9 cellular contexts compared by ENCODE assay signal in the genomic region with DNA sequence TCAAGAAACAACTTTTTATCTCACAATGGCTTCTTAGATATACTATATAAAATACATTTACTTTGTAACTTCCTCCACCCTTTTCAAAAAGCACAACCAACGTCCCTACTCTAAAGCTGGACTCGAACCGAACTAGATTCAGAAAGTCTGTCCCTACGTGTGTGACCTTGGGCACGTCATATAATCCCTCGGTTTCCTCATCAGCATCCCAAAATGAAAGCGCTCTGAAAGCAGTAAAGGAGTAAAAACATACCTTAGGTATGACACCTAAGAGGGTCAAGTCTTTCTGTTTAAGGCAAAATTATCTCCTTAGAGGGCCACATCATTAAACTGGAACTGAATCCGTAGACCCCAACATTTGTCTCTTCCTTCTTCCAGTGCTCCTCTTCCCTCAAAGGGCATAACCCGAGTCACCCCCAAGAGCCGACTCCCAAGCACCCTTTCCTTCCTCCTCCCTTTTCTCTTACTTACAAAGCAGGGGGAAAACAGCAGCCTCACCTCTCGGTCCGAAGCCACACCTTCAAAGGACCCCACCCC. TPM values are rescaled to one million over a fixed set of nuclear protein-coding genes. Genes with fewer than 3 reads are reported as not detected.
DNase-seq lines count a peak whose midpoint lies in the region; ATAC-seq and TF ChIP-seq lines count a peak whose summit lies in the region.
"Had no signal": no experiment of that assay in that cellular context is flagged by ENCODE, and none has a peak within 500 bp of the region (broad histone marks: within the 10 kb centered on the region; RNA-seq: fewer than 3 reads in every experiment).

No MANE protein-coding gene starts in this region.

- TF ChIP-seq CTCF in psoas muscle (IDR thresholded peaks at IDR 0.05) (no peak), nephron progenitor cell (IDR thresholded peaks at IDR 0.05) (no peak)

- DNase-seq in NT2/D1 (ENCODE audit: low read depth, low spot score): no peak
- DNase-seq in epithelial cell of prostate (ENCODE audit: low read depth, low spot score): no peak
- DNase-seq in psoas muscle: no peak
- no peak for DNase-seq in AG08395 (ENCODE audit: low spot score)
- DNase-seq in nephron progenitor cell: no peak
- DNase-seq in COR-L47 (lab: John Stamatoyannopoulos, UW): no peak

- H3K4me3 Mint-ChIP-seq in nephron progenitor cell: no peak overlapping the region
- H3K4me3 Mint-ChIP-seq: effector memory CD8-positive, alpha-beta T cell had no signal

- H3K36me3 ChIP-seq in NT2/D1 (ENCODE audit: insufficient read depth, insufficient read length, low read length) (peaks cover 12% of the 10 kb centered on the region), psoas muscle (ENCODE audit: insufficient read depth in 1 of 2, low read depth in 1 of 2) (no peaks in the 10 kb centered on the region)

- H3K27me3 Mint-ChIP-seq in nephron progenitor cell (ENCODE audit: low read depth, poor library complexity): peaks cover 12% of the 10 kb centered on the region
- H3K27me3 Mint-ChIP-seq: effector memory CD8-positive, alpha-beta T cell had no signal

- H3K27ac ChIP-seq in epithelial cell of prostate (peak overlapping the region; percentile 96), psoas muscle (peak overlapping the region; percentile 90)

- no peak overlapping the region for H3K27ac Mint-ChIP-seq in nephron progenitor cell
- H3K27ac Mint-ChIP-seq: effector memory CD8-positive, alpha-beta T cell had no signal

- H3K9ac ChIP-seq in NT2/D1 (ENCODE audit: insufficient read length, low read depth): peak overlapping the region; percentile 98

- ATAC-seq in psoas muscle: no peak
- no peak for ATAC-seq in HG03565 (IDR thresholded peaks at IDR 0.05; ENCODE audit: unreplicated experiment)

- H3K9me3 Mint-ChIP-seq in nephron progenitor cell: no peaks in the 10 kb centered on the region
- H3K9me3 Mint-ChIP-seq: effector memory CD8-positive, alpha-beta T cell had no signal

- no peaks in the 10 kb centered on the region for H3K36me3 Mint-ChIP-seq in nephron progenitor cell (ENCODE audit: low read depth)

- H3K4me1 Mint-ChIP-seq in nephron progenitor cell: no peaks in the 10 kb centered on the region

- no peaks in the 10 kb centered on the region for H3K4me1 ChIP-seq in NT2/D1 (ENCODE audit: insufficient read depth, insufficient read length)
- peaks cover 24% of the 10 kb centered on the region for H3K4me1 ChIP-seq in psoas muscle

- H3K27me3 ChIP-seq in NT2/D1 (ENCODE audit: insufficient read depth, insufficient read length) (peaks cover 5% of the 10 kb centered on the region), psoas muscle (ENCODE audit: insufficient read depth in 3 of 3, low read length in 2 of 3) (no peaks in the 10 kb centered on the region)

- H3K9me3 ChIP-seq in NT2/D1 (ENCODE audit: insufficient read depth, low read length) (no peaks in the 10 kb centered on the region), psoas muscle (no peaks in the 10 kb centered on the region)

- peak overlapping the region; percentile 92 for H3K4me3 ChIP-seq in GM08714 (ENCODE audit: low read length)
- peak overlapping the region; percentile 93 for H3K4me3 ChIP-seq in NT2/D1 (ENCODE audit: insufficient read length, low read depth)
- H3K4me3 ChIP-seq in psoas muscle: peak overlapping the region; percentile 81

- intact Hi-C loops in psoas muscle (cut with DNase I): loop anchor here in 1 of 2 donors (10.0 kb wide), 1 partner anchor 301 kb away; no protein-coding TSS in a partner anchor

- 1% methylated on average over 12 of the region's 12 CpGs for WGBS in psoas muscle, 3 donors

RNA-seq across cellular contexts. Expression of a gene that starts 0.7 kb away (rescaled TPM):
- 10 to 100 TPM; 16.4 to 24.5 (median 21.3) TPM for total RNA-seq in psoas muscle
- 10 to 100 TPM; 20.8 to 47.9 (median 41.5) TPM for polyA plus RNA-seq in psoas muscle

RNA-seq across cellular contexts. Expression of a gene that starts 1.5 kb away (rescaled TPM):
- 1 to 10 TPM; 1.8 to 3.6 (median 2.6) TPM for total RNA-seq in psoas muscle
- 1 to 10 TPM; 1.8 to 5.0 (median 4.5) TPM for polyA plus RNA-seq in psoas muscle
